10 cellular contexts compared by ENCODE assay signal in the genomic region with DNA sequence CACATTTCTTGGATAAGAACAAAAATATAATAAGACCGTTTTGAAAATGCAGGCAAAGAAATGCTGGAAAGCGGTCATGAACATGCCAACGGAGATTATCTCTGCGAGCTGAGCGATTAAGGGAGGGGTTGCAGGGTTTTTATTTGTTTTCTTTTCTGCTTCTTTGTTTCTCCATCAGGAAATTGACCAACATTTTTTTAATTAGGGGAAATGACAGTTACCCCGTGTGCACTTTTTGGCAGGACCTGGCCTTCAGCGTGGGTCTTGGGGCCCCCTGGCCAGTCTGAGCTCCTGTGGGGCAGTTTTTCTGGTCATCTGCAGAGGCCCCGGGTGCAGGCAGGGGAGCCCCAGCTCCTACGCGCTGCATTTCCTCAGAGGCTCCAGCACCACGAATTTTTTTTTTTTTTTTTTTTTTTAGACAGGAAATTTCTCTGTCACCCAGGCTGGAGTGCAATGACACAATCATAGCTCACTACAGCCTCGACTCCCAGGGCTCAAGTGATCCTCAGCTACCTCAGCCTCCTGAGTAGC. TPM values are rescaled to one million over a fixed set of nuclear protein-coding genes. Genes with fewer than 3 reads are reported as not detected.
A peak's percentile ranks its signal among the peaks of the same experiment; 100 is the strongest.
DNase-seq lines count a peak whose midpoint lies in the region; ATAC-seq and TF ChIP-seq lines count a peak whose summit lies in the region.
"Had no signal": no experiment of that assay in that cellular context is flagged by ENCODE, and none has a peak within 500 bp of the region (broad histone marks: within the 10 kb centered on the region; RNA-seq: fewer than 3 reads in every experiment).

No MANE protein-coding gene starts in this region.

- H3K79me2 ChIP-seq in Loucy (ENCODE audit: insufficient read depth, low read length) (no peaks in the 10 kb centered on the region), mammary epithelial cell (ENCODE audit: insufficient read depth, low read length) (no peaks in the 10 kb centered on the region)

- H3K9me2 ChIP-seq in Loucy (replicated peaks; ENCODE audit: low read depth, low read length) = no peaks in the 10 kb centered on the region

- no peak overlapping the region for H3K4me3 ChIP-seq in Loucy (ENCODE audit: low read length, poor library complexity, severe bottlenecking)
- H3K4me3 ChIP-seq in adipocyte (ENCODE audit: low read length) = peak overlapping the region; percentile 37
- no peak overlapping the region for H3K4me3 ChIP-seq in right cardiac atrium (ENCODE audit: low read length)
- peak overlapping the region; percentile 10 for H3K4me3 ChIP-seq in thoracic aorta
- no peak overlapping the region for H3K4me3 ChIP-seq in mammary epithelial cell (replicated peaks in 1 of 3; ENCODE audit: insufficient read depth in 1 of 3, low read depth in 2 of 3, low read length in 3 of 3)
- H3K4me3 ChIP-seq: HAP-1 had no signal

- ATAC-seq in right cardiac atrium (peak; percentile 62 to 65), thoracic aorta (ENCODE audit: insufficient number of reproducible peaks, low FRiP score, low read depth) (no peak), GM21619 (IDR thresholded peaks at IDR 0.05; ENCODE audit: unreplicated experiment) (no peak)

- H3K27ac Mint-ChIP-seq in activated T-helper 2 cell treated with anti-CD3 and anti-CD28 coated beads, Interferon-gamma antibody, Interleukin-2, Interleukin-4, amounts not matched to agents 10 μg/mL and 5 μg/mL and 100 μg/mL, durations not matched to agents 14 hours and 24 hours and 36 hours = no peak overlapping the region

- intact Hi-C loops in right cardiac atrium (cut with DNase I) (no loop called here), mammary epithelial cell (cut with micrococcal nuclease) (no loop called here)
- intact Hi-C loops in activated T-helper 2 cell treated with anti-CD3 and anti-CD28 coated beads, Interferon-gamma antibody, Interleukin-2, Interleukin-4, amounts not matched to agents 10 μg/mL and 5 μg/mL and 100 μg/mL, durations not matched to agents 14 hours and 24 hours and 36 hours (cut with micrococcal nuclease) = no loop called here

- no peak overlapping the region for H3K4me3 Mint-ChIP-seq in activated T-helper 2 cell treated with anti-CD3 and anti-CD28 coated beads, Interferon-gamma antibody, Interleukin-2, Interleukin-4, amounts not matched to agents 10 μg/mL and 5 μg/mL and 100 μg/mL, durations not matched to agents 14 hours and 24 hours and 36 hours (ENCODE audit: low read depth)

- peak overlapping the region; percentile 59 for H3K27ac ChIP-seq in right cardiac atrium (ENCODE audit: low read length)
- peak overlapping the region in 1 of 2 donors; percentile 33 for H3K27ac ChIP-seq in thoracic aorta
- H3K27ac ChIP-seq in mammary epithelial cell (ENCODE audit: insufficient read depth, low read depth, low read length) = no peak overlapping the region

- no peaks in the 10 kb centered on the region for H3F3A ChIP-seq in Loucy (ENCODE audit: low read depth)

- H3K4me1 ChIP-seq in Loucy (ENCODE audit: insufficient read depth, low read length, poor library complexity, severe bottlenecking) (peaks cover 6% of the 10 kb centered on the region), adipocyte (ENCODE audit: control insufficient read depth, insufficient read depth, low read length) (peaks cover 33% of the 10 kb centered on the region), right cardiac atrium (ENCODE audit: control insufficient read depth, insufficient read depth, low read length) (no peaks in the 10 kb centered on the region), thoracic aorta (ENCODE audit: control insufficient read depth in 1 of 2, low read depth in 2 of 2) (peaks cover 13 to 22% of the 10 kb centered on the region in 2 donors), mammary epithelial cell (ENCODE audit: insufficient read depth, low read length) (peaks cover 13% of the 10 kb centered on the region)

- dilution Hi-C loops in mammary epithelial cell (cut with HindIII; ENCODE audit: low sequenced_read_pairs) = no loop called here

- H4K20me1 ChIP-seq in Loucy (ENCODE audit: insufficient read depth, low read length, poor library complexity, severe bottlenecking) (no peaks in the 10 kb centered on the region), mammary epithelial cell (ENCODE audit: insufficient read depth, low read length) (no peaks in the 10 kb centered on the region)

- H2AFZ ChIP-seq in Loucy (ENCODE audit: low read length) (peak overlapping the region; percentile 68), mammary epithelial cell (ENCODE audit: low read depth, low read length) (no peak overlapping the region)

- H3K9me3 ChIP-seq in Loucy (ENCODE audit: insufficient read depth, low read depth, low read length) = no peaks in the 10 kb centered on the region
- H3K9me3 ChIP-seq in adipocyte (ENCODE audit: control insufficient read depth, low read length) = no peaks in the 10 kb centered on the region
- H3K9me3 ChIP-seq in right cardiac atrium (ENCODE audit: control insufficient read depth, low read length) = no peaks in the 10 kb centered on the region
- H3K9me3 ChIP-seq in thoracic aorta = no peaks in the 10 kb centered on the region
- H3K9me3 ChIP-seq in mammary epithelial cell (replicated peaks; ENCODE audit: insufficient read depth, low read length) = peaks cover 9% of the 10 kb centered on the region
- H3K9me3 ChIP-seq: HAP-1 had no signal

- H3K4me1 Mint-ChIP-seq in activated T-helper 2 cell treated with anti-CD3 and anti-CD28 coated beads, Interferon-gamma antibody, Interleukin-2, Interleukin-4, amounts not matched to agents 10 μg/mL and 5 μg/mL and 100 μg/mL, durations not matched to agents 14 hours and 24 hours and 36 hours (ENCODE audit: low read depth) = peaks cover 3% of the 10 kb centered on the region

- CTCF ChIA-PET in mammary epithelial cell (lab: Charles Lee; ENCODE audit: low non-redundant PET) = no interaction called here

- no peaks in the 10 kb centered on the region for H3K27me3 ChIP-seq in Loucy (ENCODE audit: insufficient read depth, low read length, poor library complexity, severe bottlenecking)
- H3K27me3 ChIP-seq in adipocyte (replicated peaks; ENCODE audit: control insufficient read depth, insufficient read depth, low read length) = no peaks in the 10 kb centered on the region
- no peaks in the 10 kb centered on the region for H3K27me3 ChIP-seq in right cardiac atrium (ENCODE audit: control insufficient read depth, insufficient read depth)
- H3K27me3 ChIP-seq in thoracic aorta (replicated peaks; ENCODE audit: insufficient read depth) = no peaks in the 10 kb centered on the region
- peaks cover under 1% of the 10 kb centered on the region for H3K27me3 ChIP-seq in mammary epithelial cell (ENCODE audit: insufficient read depth, low read length)

- H3K9ac ChIP-seq in Loucy (ENCODE audit: low read depth, low read length, poor library complexity, severe bottlenecking) = no peak overlapping the region
- peak overlapping the region; percentile 54 for H3K9ac ChIP-seq in adipocyte (ENCODE audit: low read length)
- H3K9ac ChIP-seq in mammary epithelial cell (ENCODE audit: insufficient read depth, low read length) = no peak overlapping the region

- no peaks in the 10 kb centered on the region for H3K27me3 Mint-ChIP-seq in activated T-helper 2 cell treated with anti-CD3 and anti-CD28 coated beads, Interferon-gamma antibody, Interleukin-2, Interleukin-4, amounts not matched to agents 10 μg/mL and 5 μg/mL and 100 μg/mL, durations not matched to agents 14 hours and 24 hours and 36 hours (ENCODE audit: low read depth)

- WGBS in right cardiac atrium = 21% methylated on average over 12 of the region's 12 CpGs
- 86% methylated on average over 8 of the region's 12 CpGs for WGBS in mammary epithelial cell (ENCODE audit: low coverage, missing lambda C conversion rate)

- H3K4me2 ChIP-seq in Loucy (ENCODE audit: low read depth, low read length, poor library complexity, severe bottlenecking) (no peak overlapping the region), mammary epithelial cell (ENCODE audit: insufficient read depth, low read depth, low read length) (no peak overlapping the region)

- in situ Hi-C loops in mammary epithelial cell (cut with MboI; ENCODE audit: low sequenced_read_pairs in 2 of 2) = no loop called here

- DNase-seq in adipocyte (ENCODE audit: low read depth) (peak; percentile 87), right cardiac atrium (no peak), thoracic aorta (ENCODE audit: low spot score) (no peak), mammary epithelial cell (no peak)
- no peak for DNase-seq in activated CD4-positive, alpha-beta T cell treated with anti-CD3 and anti-CD28 coated beads for 4 hours
- no peak for DNase-seq in activated T-helper 2 cell treated with anti-CD3 and anti-CD28 coated beads, Interferon-gamma antibody, Interleukin-2, Interleukin-4, amounts not matched to agents 10 μg/mL and 5 μg/mL and 100 μg/mL, durations not matched to agents 14 hours and 24 hours and 36 hours (ENCODE audit: low spot score)
- DNase-seq: NCI-H446 had no signal

- H3K36me3 Mint-ChIP-seq in activated T-helper 2 cell treated with anti-CD3 and anti-CD28 coated beads, Interferon-gamma antibody, Interleukin-2, Interleukin-4, amounts not matched to agents 10 μg/mL and 5 μg/mL and 100 μg/mL, durations not matched to agents 14 hours and 24 hours and 36 hours (ENCODE audit: low read depth) = no peaks in the 10 kb centered on the region

- H3K9me3 Mint-ChIP-seq in activated T-helper 2 cell treated with anti-CD3 and anti-CD28 coated beads, Interferon-gamma antibody, Interleukin-2, Interleukin-4, amounts not matched to agents 10 μg/mL and 5 μg/mL and 100 μg/mL, durations not matched to agents 14 hours and 24 hours and 36 hours = no peaks in the 10 kb centered on the region

- no peaks in the 10 kb centered on the region for H3K36me3 ChIP-seq in Loucy (ENCODE audit: insufficient read depth, low read length)
- H3K36me3 ChIP-seq in adipocyte (ENCODE audit: control insufficient read depth, insufficient read depth, low read length, severe bottlenecking) = no peaks in the 10 kb centered on the region
- no peaks in the 10 kb centered on the region for H3K36me3 ChIP-seq in thoracic aorta
- no peaks in the 10 kb centered on the region for H3K36me3 ChIP-seq in mammary epithelial cell (ENCODE audit: insufficient read depth, low read length)
- H3K36me3 ChIP-seq: HAP-1 had no signal

- BruUV-seq in mammary epithelial cell (replicated peaks; lab: Mats Ljungman, UMichigan) = no TSS peak

- TF ChIP-seq CTCF in Loucy (conservative IDR thresholded peaks at IDR 0.05; ENCODE audit: low read length) (no peak), thoracic aorta (IDR thresholded peaks at IDR 0.05) (no peak), mammary epithelial cell (conservative IDR thresholded peaks at IDR 0.05 in 1 of 2, IDR thresholded peaks at IDR 0.05 in 1 of 2; ENCODE audit: extremely low read depth in 1 of 2, insufficient read depth in 1 of 2, low read depth in 1 of 2, low read length in 2 of 2) (no peak)

RNA-seq across cellular contexts. Expression of a gene that starts 31.3 kb away (rescaled TPM):
- total RNA-seq in right cardiac atrium (10 to 100 TPM; 10.2 to 14.9 (median 12.4) TPM), thoracic aorta (100 to 1,000 TPM in 1 of 2 donors, 10 to 100 TPM in 1; 40.6 to 100 TPM), mammary epithelial cell (100 to 1,000 TPM; 114 to 138 TPM)
- polyA plus RNA-seq in right cardiac atrium (26.5 TPM), mammary epithelial cell (110 TPM)
- polyA minus RNA-seq in mammary epithelial cell = 18.1 TPM
- total RNA-seq in activated T-helper 2 cell treated with anti-CD3 and anti-CD28 coated beads, Interferon-gamma antibody, Interleukin-2, Interleukin-4, amounts not matched to agents 10 μg/mL and 5 μg/mL and 100 μg/mL, durations not matched to agents 14 hours and 24 hours and 36 hours = 3.6 and 4.4 TPM in 2 replicates

RNA-seq across cellular contexts. Expression of a gene that starts 52.9 kb away (rescaled TPM):
- total RNA-seq in right cardiac atrium = 10 to 100 TPM; 21.2 to 30.5 (median 27.2) TPM
- 30.7 TPM for polyA plus RNA-seq in right cardiac atrium
- 10 to 100 TPM; 34.5 to 41.7 TPM for total RNA-seq in thoracic aorta
- 10 to 100 TPM; 44.2 to 47.7 TPM for total RNA-seq in mammary epithelial cell
- 44.4 TPM for polyA plus RNA-seq in mammary epithelial cell
- polyA minus RNA-seq in mammary epithelial cell = 27.9 TPM
- total RNA-seq in activated T-helper 2 cell treated with anti-CD3 and anti-CD28 coated beads, Interferon-gamma antibody, Interleukin-2, Interleukin-4, amounts not matched to agents 10 μg/mL and 5 μg/mL and 100 μg/mL, durations not matched to agents 14 hours and 24 hours and 36 hours = 75.2 and 77.5 TPM in 2 replicates

RNA-seq across cellular contexts. Expression of a gene that starts 53.2 kb away (rescaled TPM):
- 100 to 1,000 TPM; 108 to 157 (median 146) TPM for total RNA-seq in right cardiac atrium
- 180 TPM for polyA plus RNA-seq in right cardiac atrium
- total RNA-seq in thoracic aorta = 100 to 1,000 TPM; 134 to 266 TPM
- total RNA-seq in mammary epithelial cell = 100 to 1,000 TPM; 180 to 226 TPM
- polyA plus RNA-seq in mammary epithelial cell = 248 TPM
- 75.2 TPM for polyA minus RNA-seq in mammary epithelial cell
- total RNA-seq in activated T-helper 2 cell treated with anti-CD3 and anti-CD28 coated beads, Interferon-gamma antibody, Interleukin-2, Interleukin-4, amounts not matched to agents 10 μg/mL and 5 μg/mL and 100 μg/mL, durations not matched to agents 14 hours and 24 hours and 36 hours = 231 and 240 TPM in 2 replicates

Comparison
In these comparisons a context has a peak if more than half of its experiments do, and no peak if none do; other contexts are left out.
1. H3K4me3 ChIP-seq: peak in adipocyte (single experiment) and thoracic aorta (single experiment); none in Loucy (single experiment), right cardiac atrium (single experiment) and mammary epithelial cell (0 of 3).
2. ATAC-seq: peak in right cardiac atrium (2 of 2); none in thoracic aorta (single experiment) and GM21619 (single experiment).